8 cellular contexts compared by ENCODE assay signal in genomic region chr17:4710693-4711634, GRCh38. TPM values are rescaled to one million over a fixed set of nuclear protein-coding genes. Genes with fewer than 3 reads are reported as not detected.
DNase-seq lines count a peak whose midpoint lies in the region; FAIRE-seq and TF ChIP-seq lines count a peak whose summit lies in the region.

No MANE protein-coding gene starts in this region.

- no peaks in the 10 kb centered on the region for H3K9me3 ChIP-seq in KOPT-K1 (ENCODE audit: insufficient read depth, low read length, poor library complexity, severe bottlenecking)
- H3K9me3 ChIP-seq in uterus: no peaks in the 10 kb centered on the region

- peak overlapping the region; percentile 98 for H3K4me3 Mint-ChIP-seq in activated CD4-positive, alpha-beta memory T cell treated with anti-CD3 and anti-CD28 coated beads for 36 hours
- H3K4me3 Mint-ChIP-seq in endothelial cell (ENCODE audit: unreplicated experiment): peak overlapping the region; percentile 89
- H3K4me3 Mint-ChIP-seq in nephron: peak overlapping the region; percentile 78 to 87 (median 83)

- CTCF ChIA-PET in activated CD4-positive, alpha-beta memory T cell treated with anti-CD3 and anti-CD28 coated beads for 36 hours (lab: Charles Lee): interaction anchor here (0.5 to 3.4 kb wide), 20 partner anchors 9 to 189 kb away, joined by 3 to 28 read pairs (median 3); partner anchors contain the start of genes PLD2 and PSMB6

- peaks cover 5% of the 10 kb centered on the region for H3K9me3 Mint-ChIP-seq in activated CD4-positive, alpha-beta memory T cell treated with anti-CD3 and anti-CD28 coated beads for 36 hours
- H3K9me3 Mint-ChIP-seq in endothelial cell (ENCODE audit: unreplicated experiment) (no peaks in the 10 kb centered on the region), nephron (no peaks in the 10 kb centered on the region)

- peak overlapping the region; percentile 68 to 85 for H3K4me3 ChIP-seq in uterus

- no peaks in the 10 kb centered on the region for H3K27me3 ChIP-seq in uterus

- H3K27ac ChIP-seq in KOPT-K1 (ENCODE audit: low read depth, low read length, poor library complexity, severe bottlenecking) (peak overlapping the region; percentile 75), uterus (peak overlapping the region; percentile 91 to 92)

- H3K36me3 Mint-ChIP-seq in activated CD4-positive, alpha-beta memory T cell treated with anti-CD3 and anti-CD28 coated beads for 36 hours: peaks cover 21% of the 10 kb centered on the region
- H3K36me3 Mint-ChIP-seq in endothelial cell (ENCODE audit: low read depth, unreplicated experiment) (peaks cover 13% of the 10 kb centered on the region), nephron (ENCODE audit: low read depth) (no peaks in the 10 kb centered on the region)

- H3K36me3 ChIP-seq in KOPT-K1 (ENCODE audit: insufficient read depth, low read length) (peaks cover 5% of the 10 kb centered on the region), uterus (no peaks in the 10 kb centered on the region)

- POLR2A ChIA-PET in activated CD4-positive, alpha-beta memory T cell treated with anti-CD3 and anti-CD28 coated beads for 36 hours (lab: Charles Lee): interaction anchor here (0.7 to 1.4 kb wide), 4 partner anchors 10 to 85 kb away, joined by 3 to 13 read pairs (median 4); partner anchors contain the start of gene PSMB6

- intact Hi-C loops in activated CD4-positive, alpha-beta memory T cell treated with anti-CD3 and anti-CD28 coated beads for 36 hours (cut with micrococcal nuclease): loop anchor here (1.0 to 10.0 kb wide), 8 partner anchors 20 to 566 kb away; partner anchors contain the start of genes CYB5D2, MED11, MINK1 and PSMB6
- intact Hi-C loops in uterus (cut with DNase I; ENCODE audit: low total_unique reads): no loop called here

- DNase-seq in GM12891 (ENCODE audit: insufficient read length, low spot score): no peak
- peak; percentile 71 for DNase-seq in activated CD4-positive, alpha-beta memory T cell treated with anti-CD3 and anti-CD28 coated beads for 36 hours
- DNase-seq in endothelial cell (ENCODE audit: low spot score): no peak
- DNase-seq in uterus: no peak
- no peak for DNase-seq in NCI-H82 treated with DMSO at 0.1 percent for 48 hours (lab: John Stamatoyannopoulos, UW; ENCODE audit: unreplicated experiment)
- no peak for DNase-seq in NCI-H510A treated with DMSO at 0.1 percent for 48 hours (lab: John Stamatoyannopoulos, UW)

- TF ChIP-seq CTCF in endothelial cell (IDR thresholded peaks at IDR 0.05; ENCODE audit: unreplicated experiment) (no peak), nephron (IDR thresholded peaks at IDR 0.05; ENCODE audit: unreplicated experiment in 3 of 3) (no peak), uterus (IDR thresholded peaks at IDR 0.05) (no peak)

- peak; percentile 88 for FAIRE-seq in GM12891 (lab: Jason Lieb, UNC)

- peaks cover 57% of the 10 kb centered on the region for H3K4me1 Mint-ChIP-seq in activated CD4-positive, alpha-beta memory T cell treated with anti-CD3 and anti-CD28 coated beads for 36 hours (ENCODE audit: low read depth)
- H3K4me1 Mint-ChIP-seq in endothelial cell (ENCODE audit: unreplicated experiment) (peaks cover 24% of the 10 kb centered on the region), nephron (peaks cover 3% of the 10 kb centered on the region)

- H3K4me1 ChIP-seq in uterus: peaks cover 0 to 4% of the 10 kb centered on the region in 2 donors

- peak overlapping the region; percentile 94 for H3K27ac Mint-ChIP-seq in activated CD4-positive, alpha-beta memory T cell treated with anti-CD3 and anti-CD28 coated beads for 36 hours
- no peak overlapping the region for H3K27ac Mint-ChIP-seq in endothelial cell (ENCODE audit: unreplicated experiment)
- H3K27ac Mint-ChIP-seq in nephron: peak overlapping the region in 1 of 3 experiments; percentile 80

- TF ChIP-seq POLR2A in GM12891 (IDR thresholded peaks at IDR 0.05; ENCODE audit: low read depth, low read length): 0 out of 2 replicates have a peak, but pooled peaks have one; percentile 11
- TF ChIP-seq POLR2A in uterus (IDR thresholded peaks at IDR 0.05): no peak

- H3K27me3 Mint-ChIP-seq in activated CD4-positive, alpha-beta memory T cell treated with anti-CD3 and anti-CD28 coated beads for 36 hours: no peaks in the 10 kb centered on the region
- peaks cover 10% of the 10 kb centered on the region for H3K27me3 Mint-ChIP-seq in endothelial cell (ENCODE audit: unreplicated experiment)
- H3K27me3 Mint-ChIP-seq in nephron (ENCODE audit: low read depth): no peaks in the 10 kb centered on the region

TF ChIP-seq in GM12891, 5 proteins besides CTCF, POLR2A, EP300 and RAD21:
- TF ChIP-seq POLR2AphosphoS5 (IDR thresholded peaks at IDR 0.05; ENCODE audit: low read depth, low read length): 0 out of 2 replicates have a peak, but pooled peaks have one; percentile 13
- TF ChIP-seq SPI1 (IDR thresholded peaks at IDR 0.05; ENCODE audit: low read depth, low read length): peak; percentile 62
- no peak for TF ChIP-seq POU2F2 (IDR thresholded peaks at IDR 0.05; ENCODE audit: low read depth, low read length)

RNA-seq across cellular contexts. Expression of gene ARRB2, which starts 0.5 kb away (rescaled TPM):
- polyA plus RNA-seq in GM12891 (2012; ENCODE audit: low read depth, missing spikeins): 39.3 TPM
- 100 to 1,000 TPM; 210 to 226 TPM for total RNA-seq in activated CD4-positive, alpha-beta memory T cell treated with anti-CD3 and anti-CD28 coated beads for 36 hours
- 51.1 TPM for total RNA-seq in endothelial cell (ENCODE audit: unreplicated experiment)
- total RNA-seq in uterus: 10 to 100 TPM; 11.6 to 48.5 (median 40.8) TPM

RNA-seq across cellular contexts. Expression of gene PELP1, which starts 7.0 kb away (rescaled TPM):
- 28.5 TPM for polyA plus RNA-seq in GM12891 (2012; ENCODE audit: low read depth, missing spikeins)
- total RNA-seq in activated CD4-positive, alpha-beta memory T cell treated with anti-CD3 and anti-CD28 coated beads for 36 hours: 100 to 1,000 TPM in 1 of 2 experiments, 10 to 100 TPM in 1; 96.1 to 101 TPM
- 118 TPM for total RNA-seq in endothelial cell (ENCODE audit: unreplicated experiment)
- total RNA-seq in uterus: 10 to 100 TPM in 3 of 4 donors, 1 to 10 TPM in 1; 7.4 to 56.8 (median 35.8) TPM

RNA-seq across cellular contexts. Expression of gene MED11, which starts 20.3 kb away (rescaled TPM):
- 22.8 TPM for polyA plus RNA-seq in GM12891 (2012; ENCODE audit: low read depth, missing spikeins)
- 10 to 100 TPM; 20.4 to 21.8 TPM for total RNA-seq in activated CD4-positive, alpha-beta memory T cell treated with anti-CD3 and anti-CD28 coated beads for 36 hours
- 10.5 TPM for total RNA-seq in endothelial cell (ENCODE audit: unreplicated experiment)
- 100 to 1,000 TPM in 1 of 4 donors, 10 to 100 TPM in 2, 1 to 10 TPM in 1; 2.9 to 209 (median 14.0) TPM for total RNA-seq in uterus

RNA-seq across cellular contexts. Expression of gene ZMYND15, which starts 28.7 kb away (rescaled TPM):
- polyA plus RNA-seq in GM12891 (2012; ENCODE audit: low read depth, missing spikeins): not detected
- total RNA-seq in activated CD4-positive, alpha-beta memory T cell treated with anti-CD3 and anti-CD28 coated beads for 36 hours: under 1 TPM; 0.10 to 0.24 TPM
- total RNA-seq in endothelial cell (ENCODE audit: unreplicated experiment): not detected
- under 1 TPM in 2 of 4 donors, not detected in 2; 0.58 to 0.69 TPM for total RNA-seq in uterus

RNA-seq across cellular contexts. Expression of gene CXCL16, which starts 28.8 kb away (rescaled TPM):
- 0.28 TPM for polyA plus RNA-seq in GM12891 (2012; ENCODE audit: low read depth, missing spikeins)
- total RNA-seq in activated CD4-positive, alpha-beta memory T cell treated with anti-CD3 and anti-CD28 coated beads for 36 hours: 1 to 10 TPM; 3.1 to 3.4 TPM
- total RNA-seq in endothelial cell (ENCODE audit: unreplicated experiment) (0.13 TPM), uterus (1 to 10 TPM; 1.0 to 9.1 (median 7.1) TPM)
